In genomic region chr2:203689424-203690109, GRCh38 we compare ENCODE assay signal across 1 cellular context.
TF ChIP-seq lines count a peak whose summit lies in the region.

No MANE protein-coding gene starts in this region.

TF ChIP-seq in HepG2, 621 proteins besides CTCF, POLR2A, EP300 and RAD21:
- TF ChIP-seq HNF1A (IDR thresholded peaks at IDR 0.05; ENCODE audit: low read depth), result peak; percentile 66
- no peak for TF ChIP-seq HNF1A (CRISPR knock-in tag; IDR thresholded peaks at IDR 0.05; ENCODE audit: borderline replicate concordance)
- TF ChIP-seq TBX3 (IDR thresholded peaks at IDR 0.05; ENCODE audit: borderline replicate concordance), result no peak
